ENCODE assay signal across 17 cellular contexts in the genomic region with DNA sequence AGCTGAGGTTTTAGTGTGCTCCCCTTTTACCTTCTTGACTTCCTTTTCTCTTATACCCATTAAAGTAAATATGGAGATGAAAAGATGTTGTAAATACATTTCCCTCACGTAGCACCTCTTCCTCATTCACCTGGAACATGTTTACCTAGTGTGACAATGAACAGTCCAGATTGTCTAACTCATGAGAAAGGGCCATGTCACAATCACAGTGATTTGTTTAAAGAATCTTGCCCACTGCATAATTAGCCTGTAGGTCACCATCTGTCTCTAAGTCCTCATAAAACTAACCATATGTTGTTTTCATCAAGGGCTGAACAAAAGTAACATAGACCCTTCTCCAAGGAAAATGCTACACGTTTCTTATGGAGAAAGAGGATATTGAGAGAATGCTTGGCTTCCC.
DNase-seq lines count a peak whose midpoint lies in the region; ATAC-seq, FAIRE-seq and TF ChIP-seq lines count a peak whose summit lies in the region.
"Had no signal": no experiment of that assay in that cellular context is flagged by ENCODE, and none has a peak within 500 bp of the region (broad histone marks: within the 10 kb centered on the region; RNA-seq: fewer than 3 reads in every experiment).

No MANE protein-coding gene starts in this region.

- H4K20me1 ChIP-seq in smooth muscle cell (ENCODE audit: low read depth): peaks cover 3% of the 10 kb centered on the region

- ATAC-seq in activated naive CD8-positive, alpha-beta T cell treated with anti-CD3 and anti-CD28 coated beads, Interleukin-2, amount 50 U/mL, for 24 hours: no peak
- ATAC-seq in Right ventricle myocardium superior (ENCODE audit: poor library complexity): no peak
- ATAC-seq in activated CD8-positive, alpha-beta T cell treated with anti-CD3 and anti-CD28 coated beads, Interleukin-2, amount 10 ng/mL, durations not matched to agents 7 days and 5 days: no peak
- ATAC-seq: CD8-positive, alpha-beta T cell; left cardiac atrium; sciatic nerve had no signal

- CTCF ChIA-PET in activated CD8-positive, alpha-beta T cell treated with anti-CD3 and anti-CD28 coated beads, Interleukin-2, amount 10 ng/mL, durations not matched to agents 7 days and 5 days (lab: Charles Lee): no interaction called here

- 52% methylated on average over 2 of the region's 2 CpGs for WGBS in smooth muscle cell (ENCODE audit: low lambda C conversion rate)

- no peaks in the 10 kb centered on the region for H3K9me3 Mint-ChIP-seq in activated naive CD8-positive, alpha-beta T cell treated with anti-CD3 and anti-CD28 coated beads, Interleukin-2, amount 50 U/mL, for 24 hours
- H3K9me3 Mint-ChIP-seq in activated naive CD8-positive, alpha-beta T cell treated with anti-CD3 and anti-CD28 coated beads for 36 hours: no peaks in the 10 kb centered on the region
- no peaks in the 10 kb centered on the region for H3K9me3 Mint-ChIP-seq in activated CD8-positive, alpha-beta T cell treated with anti-CD3 and anti-CD28 coated beads, Interleukin-2, amount 10 ng/mL, durations not matched to agents 7 days and 5 days (ENCODE audit: insufficient read depth)
- H3K9me3 Mint-ChIP-seq: CD8-positive, alpha-beta T cell; central memory CD8-positive, alpha-beta T cell; T-helper 2 cell treated with Interferon-gamma antibody and Interleukin-4, amounts not matched to agents 5 μg/mL and 100 μg/mL, for 36 hours had no signal

- H3K4me3 Mint-ChIP-seq in activated naive CD8-positive, alpha-beta T cell treated with anti-CD3 and anti-CD28 coated beads, Interleukin-2, amount 50 U/mL, for 24 hours: no peak overlapping the region
- no peak overlapping the region for H3K4me3 Mint-ChIP-seq in activated naive CD8-positive, alpha-beta T cell treated with anti-CD3 and anti-CD28 coated beads for 36 hours
- H3K4me3 Mint-ChIP-seq in activated CD8-positive, alpha-beta T cell treated with anti-CD3 and anti-CD28 coated beads, Interleukin-2, amount 10 ng/mL, durations not matched to agents 7 days and 5 days: no peak overlapping the region
- H3K4me3 Mint-ChIP-seq: CD8-positive, alpha-beta T cell; central memory CD8-positive, alpha-beta T cell; T-helper 2 cell treated with Interferon-gamma antibody and Interleukin-4, amounts not matched to agents 5 μg/mL and 100 μg/mL, for 36 hours had no signal

- no peak overlapping the region for H2AFZ ChIP-seq in smooth muscle cell (ENCODE audit: low read depth)

- no peaks in the 10 kb centered on the region for H3K27me3 Mint-ChIP-seq in activated naive CD8-positive, alpha-beta T cell treated with anti-CD3 and anti-CD28 coated beads, Interleukin-2, amount 50 U/mL, for 24 hours
- no peaks in the 10 kb centered on the region for H3K27me3 Mint-ChIP-seq in activated naive CD8-positive, alpha-beta T cell treated with anti-CD3 and anti-CD28 coated beads for 36 hours
- no peaks in the 10 kb centered on the region for H3K27me3 Mint-ChIP-seq in activated CD8-positive, alpha-beta T cell treated with anti-CD3 and anti-CD28 coated beads, Interleukin-2, amount 10 ng/mL, durations not matched to agents 7 days and 5 days (ENCODE audit: low read depth)
- H3K27me3 Mint-ChIP-seq: central memory CD8-positive, alpha-beta T cell had no signal

- intact Hi-C loops in Right ventricle myocardium superior (cut with DNase I): no loop called here

- H3K36me3 ChIP-seq in smooth muscle cell (ENCODE audit: low read depth): no peaks in the 10 kb centered on the region

- POLR2A ChIA-PET in activated CD8-positive, alpha-beta T cell treated with anti-CD3 and anti-CD28 coated beads, Interleukin-2, amount 10 ng/mL, durations not matched to agents 7 days and 5 days (lab: Charles Lee): no interaction called here

- peak; percentile 65 for FAIRE-seq in endometrium (lab: Jason Lieb, UNC)
- FAIRE-seq: G401.6 had no signal

- H3K27ac ChIP-seq in smooth muscle cell (ENCODE audit: low read depth): peak overlapping the region; percentile 9

- H3K9ac ChIP-seq in smooth muscle cell (ENCODE audit: low read depth): no peak overlapping the region

- peaks cover 12% of the 10 kb centered on the region for H3K36me3 Mint-ChIP-seq in activated naive CD8-positive, alpha-beta T cell treated with anti-CD3 and anti-CD28 coated beads, Interleukin-2, amount 50 U/mL, for 24 hours (ENCODE audit: low read depth)
- H3K36me3 Mint-ChIP-seq in activated naive CD8-positive, alpha-beta T cell treated with anti-CD3 and anti-CD28 coated beads for 36 hours: peaks cover 14% of the 10 kb centered on the region
- peaks cover 24% of the 10 kb centered on the region for H3K36me3 Mint-ChIP-seq in activated CD8-positive, alpha-beta T cell treated with anti-CD3 and anti-CD28 coated beads, Interleukin-2, amount 10 ng/mL, durations not matched to agents 7 days and 5 days (ENCODE audit: low read depth)

- TF ChIP-seq CTCF in smooth muscle cell (IDR thresholded peaks at IDR 0.05; ENCODE audit: borderline replicate concordance, insufficient read depth, poor library complexity, severe bottlenecking): no peak

- no peaks in the 10 kb centered on the region for H3K9me3 ChIP-seq in smooth muscle cell (replicated peaks; ENCODE audit: low read depth)

- peaks cover 43% of the 10 kb centered on the region for H3K4me1 Mint-ChIP-seq in activated naive CD8-positive, alpha-beta T cell treated with anti-CD3 and anti-CD28 coated beads, Interleukin-2, amount 50 U/mL, for 24 hours
- peaks cover 33% of the 10 kb centered on the region for H3K4me1 Mint-ChIP-seq in activated naive CD8-positive, alpha-beta T cell treated with anti-CD3 and anti-CD28 coated beads for 36 hours
- peaks cover 2% of the 10 kb centered on the region for H3K4me1 Mint-ChIP-seq in activated CD8-positive, alpha-beta T cell treated with anti-CD3 and anti-CD28 coated beads, Interleukin-2, amount 10 ng/mL, durations not matched to agents 7 days and 5 days (ENCODE audit: low read depth)

- no peak overlapping the region for H3K4me3 ChIP-seq in smooth muscle cell

- H3K4me2 ChIP-seq in smooth muscle cell: no peak overlapping the region

- H3K27ac Mint-ChIP-seq in activated naive CD8-positive, alpha-beta T cell treated with anti-CD3 and anti-CD28 coated beads, Interleukin-2, amount 50 U/mL, for 24 hours: peak overlapping the region; percentile 44
- no peak overlapping the region for H3K27ac Mint-ChIP-seq in activated naive CD8-positive, alpha-beta T cell treated with anti-CD3 and anti-CD28 coated beads for 36 hours
- H3K27ac Mint-ChIP-seq in activated CD8-positive, alpha-beta T cell treated with anti-CD3 and anti-CD28 coated beads, Interleukin-2, amount 10 ng/mL, durations not matched to agents 7 days and 5 days: no peak overlapping the region
- H3K27ac Mint-ChIP-seq: CD8-positive, alpha-beta T cell; T-helper 2 cell treated with Interferon-gamma antibody and Interleukin-4, amounts not matched to agents 5 μg/mL and 100 μg/mL, for 36 hours had no signal

- DNase-seq in activated naive CD8-positive, alpha-beta T cell treated with anti-CD3 and anti-CD28 coated beads, Interleukin-2, amount 50 U/mL, for 24 hours: no peak
- no peak for DNase-seq in activated naive CD8-positive, alpha-beta T cell treated with anti-CD3 and anti-CD28 coated beads for 36 hours
- DNase-seq in NCI-H524 (lab: John Stamatoyannopoulos, UW) (peak; percentile 54 to 87), smooth muscle cell (lab: John Stamatoyannopoulos, UW; ENCODE audit: unreplicated experiment) (no peak), Right ventricle myocardium superior (no peak), midbrain (lab: John Stamatoyannopoulos, UW) (no peak)
- no peak for DNase-seq in activated CD8-positive, alpha-beta T cell treated with anti-CD3 and anti-CD28 coated beads, Interleukin-2, amount 10 ng/mL, durations not matched to agents 7 days and 5 days
- DNase-seq: CD8-positive, alpha-beta T cell; left cardiac atrium; NCI-H2029; stimulated activated CD4-positive, alpha-beta T cell treated with anti-CD3 and anti-CD28 coated beads, Interleukin-2, amount 100 ng/mL, for 48 hours; substantia nigra had no signal

- H3K4me1 ChIP-seq in smooth muscle cell (ENCODE audit: low read depth): no peaks in the 10 kb centered on the region

- peaks cover 23% of the 10 kb centered on the region for H3F3A ChIP-seq in smooth muscle cell (ENCODE audit: low read depth)

- no peaks in the 10 kb centered on the region for H3K27me3 ChIP-seq in smooth muscle cell (ENCODE audit: low read depth)

- H3K79me2 ChIP-seq in smooth muscle cell (ENCODE audit: low read depth): peaks cover 67% of the 10 kb centered on the region

Comparison
In these comparisons a context has a peak if more than half of its experiments do, and no peak if none do; other contexts are left out.
1. DNase-seq: peak in NCI-H524 (2 of 2); none in activated naive CD8-positive, alpha-beta T cell treated with anti-CD3 and anti-CD28 coated beads, Interleukin-2, amount 50 U/mL, for 24 hours (single experiment), activated naive CD8-positive, alpha-beta T cell treated with anti-CD3 and anti-CD28 coated beads for 36 hours (single experiment), smooth muscle cell (single experiment), Right ventricle myocardium superior (single experiment), midbrain (single experiment) and activated CD8-positive, alpha-beta T cell treated with anti-CD3 and anti-CD28 coated beads, Interleukin-2, amount 10 ng/mL, durations not matched to agents 7 days and 5 days (single experiment).